11 cellular contexts compared by ENCODE assay signal in genomic region chr16:56848955-56849689, GRCh38. TPM values are rescaled to one million over a fixed set of nuclear protein-coding genes. Genes with fewer than 3 reads are reported as not detected.
DNase-seq lines count a peak whose midpoint lies in the region; ATAC-seq and TF ChIP-seq lines count a peak whose summit lies in the region.
"Had no signal": no experiment of that assay in that cellular context is flagged by ENCODE, and none has a peak within 500 bp of the region (broad histone marks: within the 10 kb centered on the region; RNA-seq: fewer than 3 reads in every experiment).

No MANE protein-coding gene starts in this region.

- H2AFZ ChIP-seq in PC-3 (ENCODE audit: low read length) (0 out of 2 replicates have a peak overlapping the region, but pooled peaks have one; percentile 18), parathyroid adenoma (peak overlapping the region; percentile 80)

- no peaks in the 10 kb centered on the region for H3F3A ChIP-seq in PC-3 (ENCODE audit: low read length, unreplicated experiment)

- H3K27ac ChIP-seq in PC-3 (ENCODE audit: low read length) (peak overlapping the region; percentile 67), parathyroid adenoma (peak overlapping the region; percentile 91)
- H3K27ac ChIP-seq: suprapubic skin had no signal

- BruUV-seq in PC-3 (replicated peaks; lab: Mats Ljungman, UMichigan), result no TSS peak

- no peaks in the 10 kb centered on the region for H3K9me2 ChIP-seq in PC-3 (replicated peaks; ENCODE audit: low read length)

- no peaks in the 10 kb centered on the region for H4K20me1 ChIP-seq in PC-3 (ENCODE audit: low read length)

- H3K9me3 ChIP-seq in PC-3 (ENCODE audit: low read length), result no peaks in the 10 kb centered on the region
- no peaks in the 10 kb centered on the region for H3K9me3 ChIP-seq in parathyroid adenoma (ENCODE audit: control insufficient read depth, low read length)
- H3K9me3 ChIP-seq: suprapubic skin had no signal

- H3K9ac ChIP-seq in PC-3 (ENCODE audit: low read length) (peak overlapping the region; percentile 38; the same call in 1 of the 2 replicates), parathyroid adenoma (no peak overlapping the region)

- CTCF ChIA-PET in PC-3 (lab: Charles Lee), result no interaction called here

- H3K27me3 ChIP-seq in PC-3 (ENCODE audit: low read length) (no peaks in the 10 kb centered on the region), parathyroid adenoma (ENCODE audit: control insufficient read depth, insufficient read depth, low read length) (no peaks in the 10 kb centered on the region)
- H3K27me3 ChIP-seq: suprapubic skin had no signal

- intact Hi-C loops in PC-3 (cut with micrococcal nuclease), result no loop called here

- TF ChIP-seq CTCF in PC-3 (conservative IDR thresholded peaks at IDR 0.05; ENCODE audit: low read depth, low read length) (no peak), epithelial cell of esophagus (IDR thresholded peaks at IDR 0.05; ENCODE audit: insufficient read depth, low read depth, low read length, missing control alignments) (no peak), parathyroid adenoma (IDR thresholded peaks at IDR 0.05) (no peak)

- H3K79me2 ChIP-seq in PC-3 (ENCODE audit: low read length), result no peaks in the 10 kb centered on the region
- H3K79me2 ChIP-seq in parathyroid adenoma, result no peaks in the 10 kb centered on the region

- DNase-seq in G401 (ENCODE audit: low spot score), result peak; percentile 70
- peak; percentile 64 for DNase-seq in PC-3
- peak; percentile 76 for DNase-seq in epithelial cell of esophagus (ENCODE audit: low read depth)
- DNase-seq in activated T-cell treated with anti-CD3 and anti-CD28 coated beads, Interleukin-2, amount 50 U/mL, for 1 hour, result no peak
- DNase-seq in stimulated activated CD4-positive, alpha-beta T cell treated with anti-CD3 and anti-CD28 coated beads, Interleukin-2, amount 100 ng/mL, for 48 hours, result no peak
- no peak for DNase-seq in activated T-cell treated with anti-CD3 and anti-CD28 coated beads, Interleukin-2, amount 50 U/mL, for 48 hours
- no peak for DNase-seq in T-helper 1 cell
- DNase-seq: naive thymus-derived CD4-positive, alpha-beta T cell; SIG-M5 had no signal

- in situ Hi-C loops in G401 (cut with HindIII; ENCODE audit: low sequenced_read_pairs), result no loop called here

- H3K4me1 ChIP-seq in PC-3 (ENCODE audit: insufficient read depth, low read length) (peaks cover 36% of the 10 kb centered on the region), parathyroid adenoma (peaks cover 47% of the 10 kb centered on the region)

- peak overlapping the region; percentile 20 for H3K4me2 ChIP-seq in PC-3 (ENCODE audit: low read length)
- H3K4me2 ChIP-seq in parathyroid adenoma (ENCODE audit: low read length), result peak overlapping the region; percentile 53

- H3K4me3 ChIP-seq in PC-3 (ENCODE audit: low read length) (no peak overlapping the region), epithelial cell of esophagus (ENCODE audit: low read length) (no peak overlapping the region), parathyroid adenoma (ENCODE audit: low read depth, low read length) (no peak overlapping the region)
- H3K4me3 ChIP-seq: suprapubic skin had no signal

- peak; percentile 45 for ATAC-seq in PC-3
- ATAC-seq: naive thymus-derived CD4-positive, alpha-beta T cell had no signal

- POLR2A ChIA-PET in PC-3 (lab: Charles Lee; ENCODE audit: unreplicated experiment), result no interaction called here

- H3K36me3 ChIP-seq in PC-3 (ENCODE audit: low read depth, low read length) (no peaks in the 10 kb centered on the region; the same call in 1 of the 2 replicates), parathyroid adenoma (ENCODE audit: control insufficient read depth, insufficient read depth, low read length) (no peaks in the 10 kb centered on the region)

RNA-seq across cellular contexts. Expression of gene SLC12A3, which starts 15.9 kb away (rescaled TPM):
- 0.25 TPM in 1 of 2 replicates, not detected in the other for total RNA-seq in G401 (2014; rRNA removed; shearing (Covaris generic))
- not detected in 2 replicates for total RNA-seq in PC-3 (2014; rRNA removed)

Comparison
In these comparisons a context has a peak if more than half of its experiments do, and no peak if none do; other contexts are left out.
1. DNase-seq: peak in G401 (single experiment), PC-3 (single experiment) and epithelial cell of esophagus (single experiment); none in activated T-cell treated with anti-CD3 and anti-CD28 coated beads, Interleukin-2, amount 50 U/mL, for 1 hour (single experiment), stimulated activated CD4-positive, alpha-beta T cell treated with anti-CD3 and anti-CD28 coated beads, Interleukin-2, amount 100 ng/mL, for 48 hours (0 of 2), activated T-cell treated with anti-CD3 and anti-CD28 coated beads, Interleukin-2, amount 50 U/mL, for 48 hours (0 of 2) and T-helper 1 cell (0 of 5).